ENCODE assay signal across 25 cellular contexts in genomic region chr7:69957661-69958060, GRCh38.
"Had no signal": no experiment of that assay in that cellular context is flagged by ENCODE, and none has a peak within 500 bp of the region (broad histone marks: within the 10 kb centered on the region; RNA-seq: fewer than 3 reads in every experiment).

No MANE protein-coding gene starts in this region.

- H3K36me3 Mint-ChIP-seq: naive thymus-derived CD8-positive, alpha-beta T cell; natural killer cell treated with Interleukin-12 subunit alpha and Interleukin-12 subunit beta and Interleukin-15 and Interleukin-18, amount 100 ng/mL, for 72 hours; stimulated activated effector memory CD8-positive, alpha-beta T cell treated with anti-CD3 and anti-CD28 coated beads, Interleukin-12 subunit alpha, Interleukin-12 subunit beta, amount 100 ng/mL, for 72 hours; stimulated activated naive B cell treated with anti-CD40 and anti-IgM and Interleukin-4, amounts not matched to agents 10 μg/mL and 1 μg/mL and 100 μg/mL, for 72 hours had no signal

- H3K36me3 ChIP-seq: neutrophil, pancreas, prostate gland, right lobe of liver, sigmoid colon, stomach, thoracic aorta, thyroid gland, tibial nerve, upper lobe of left lung, vagina had no signal

- H3K27ac ChIP-seq: neutrophil, pancreas, prostate gland, right lobe of liver, sigmoid colon, stomach, thoracic aorta, thyroid gland, tibial nerve, upper lobe of left lung, vagina had no signal

- H3K4me3 ChIP-seq: pancreas, prostate gland, right lobe of liver, sigmoid colon, stomach, thoracic aorta, thyroid gland, tibial nerve, upper lobe of left lung, vagina had no signal

- H3K9me3 Mint-ChIP-seq: naive thymus-derived CD8-positive, alpha-beta T cell; natural killer cell treated with Interleukin-12 subunit alpha and Interleukin-12 subunit beta and Interleukin-15 and Interleukin-18, amount 100 ng/mL, for 72 hours; nephron progenitor cell; neural crest cell; stimulated activated effector memory CD8-positive, alpha-beta T cell treated with anti-CD3 and anti-CD28 coated beads, Interleukin-12 subunit alpha, Interleukin-12 subunit beta, amount 100 ng/mL, for 72 hours; stimulated activated naive B cell treated with anti-CD40 and anti-IgM and Interleukin-4, amounts not matched to agents 10 μg/mL and 1 μg/mL and 100 μg/mL, for 72 hours; stimulated activated naive CD8-positive, alpha-beta T cell treated with anti-CD3 and anti-CD28 coated beads, Interleukin-15, Interleukin-2, amounts not matched to agents 100 ng/mL and 50 ng/mL, for 24 hours had no signal

- H3K4me1 ChIP-seq: right lobe of liver had no signal

- H3K27ac Mint-ChIP-seq: naive thymus-derived CD8-positive, alpha-beta T cell; natural killer cell treated with Interleukin-12 subunit alpha and Interleukin-12 subunit beta and Interleukin-15 and Interleukin-18, amount 100 ng/mL, for 72 hours; nephron progenitor cell; stimulated activated effector memory CD8-positive, alpha-beta T cell treated with anti-CD3 and anti-CD28 coated beads, Interleukin-12 subunit alpha, Interleukin-12 subunit beta, amount 100 ng/mL, for 72 hours; stimulated activated naive B cell treated with anti-CD40 and anti-IgM and Interleukin-4, amounts not matched to agents 10 μg/mL and 1 μg/mL and 100 μg/mL, for 72 hours; stimulated activated naive CD8-positive, alpha-beta T cell treated with anti-CD3 and anti-CD28 coated beads, Interleukin-15, Interleukin-2, amounts not matched to agents 100 ng/mL and 50 ng/mL, for 24 hours had no signal

- H3K4me3 Mint-ChIP-seq: naive thymus-derived CD8-positive, alpha-beta T cell; natural killer cell treated with Interleukin-12 subunit alpha and Interleukin-12 subunit beta and Interleukin-15 and Interleukin-18, amount 100 ng/mL, for 72 hours; nephron progenitor cell; neural crest cell; stimulated activated effector memory CD8-positive, alpha-beta T cell treated with anti-CD3 and anti-CD28 coated beads, Interleukin-12 subunit alpha, Interleukin-12 subunit beta, amount 100 ng/mL, for 72 hours; stimulated activated naive B cell treated with anti-CD40 and anti-IgM and Interleukin-4, amounts not matched to agents 10 μg/mL and 1 μg/mL and 100 μg/mL, for 72 hours; stimulated activated naive CD8-positive, alpha-beta T cell treated with anti-CD3 and anti-CD28 coated beads, Interleukin-15, Interleukin-2, amounts not matched to agents 100 ng/mL and 50 ng/mL, for 24 hours had no signal

- H3K27me3 Mint-ChIP-seq: naive thymus-derived CD8-positive, alpha-beta T cell; natural killer cell treated with Interleukin-12 subunit alpha and Interleukin-12 subunit beta and Interleukin-15 and Interleukin-18, amount 100 ng/mL, for 72 hours; stimulated activated naive B cell treated with anti-CD40 and anti-IgM and Interleukin-4, amounts not matched to agents 10 μg/mL and 1 μg/mL and 100 μg/mL, for 72 hours; stimulated activated naive CD8-positive, alpha-beta T cell treated with anti-CD3 and anti-CD28 coated beads, Interleukin-15, Interleukin-2, amounts not matched to agents 100 ng/mL and 50 ng/mL, for 24 hours had no signal

- H3K9me3 ChIP-seq: neutrophil, pancreas, prostate gland, right lobe of liver, sigmoid colon, stomach, thoracic aorta, thyroid gland, tibial nerve, upper lobe of left lung, vagina had no signal

- DNase-seq: naive thymus-derived CD8-positive, alpha-beta T cell; nephron progenitor cell; nucleus accumbens; pancreas; right lobe of liver; sigmoid colon; stimulated activated CD4-positive, alpha-beta T cell treated with anti-CD3 and anti-CD28 coated beads, Interleukin-15, amount 100 ng/mL, for 24 hours; stimulated activated CD4-positive, alpha-beta T cell treated with anti-CD3 and anti-CD28 coated beads, Interleukin-2, amount 100 ng/mL, for 24 hours; stimulated activated CD4-positive, alpha-beta T cell treated with anti-CD3 and anti-CD28 coated beads, Interleukin-2, amount 100 ng/mL, for 48 hours; stimulated activated CD4-positive, alpha-beta T cell treated with anti-CD3 and anti-CD28 coated beads, Interleukin-4, amount 100 ng/mL, for 24 hours; stimulated activated naive B cell treated with anti-CD40 and anti-IgM and Interleukin-4, amounts not matched to agents 10 μg/mL and 1 μg/mL and 100 μg/mL, for 72 hours; stimulated activated naive CD4-positive, alpha-beta T cell treated with Interleukin-2 at 50 U/mL for 16 hours; stomach; thyroid gland; trophoblast cell; upper lobe of left lung had no signal

- ATAC-seq: naive thymus-derived CD8-positive, alpha-beta T cell; natural killer cell treated with Interleukin-12 subunit alpha and Interleukin-12 subunit beta and Interleukin-15 and Interleukin-18, amount 100 ng/mL, for 72 hours; pancreas; right lobe of liver; stimulated activated effector memory CD8-positive, alpha-beta T cell treated with anti-CD3 and anti-CD28 coated beads, Interleukin-12 subunit alpha, Interleukin-12 subunit beta, amount 100 ng/mL, for 72 hours; stimulated activated naive B cell treated with anti-CD40 and anti-IgM and Interleukin-4, amounts not matched to agents 10 μg/mL and 1 μg/mL and 100 μg/mL, for 72 hours had no signal

- H3K27me3 ChIP-seq: neutrophil, pancreas, right lobe of liver, sigmoid colon, stomach, thyroid gland, tibial nerve, upper lobe of left lung, vagina had no signal
